1 cellular context compared by ENCODE assay signal in the genomic region with DNA sequence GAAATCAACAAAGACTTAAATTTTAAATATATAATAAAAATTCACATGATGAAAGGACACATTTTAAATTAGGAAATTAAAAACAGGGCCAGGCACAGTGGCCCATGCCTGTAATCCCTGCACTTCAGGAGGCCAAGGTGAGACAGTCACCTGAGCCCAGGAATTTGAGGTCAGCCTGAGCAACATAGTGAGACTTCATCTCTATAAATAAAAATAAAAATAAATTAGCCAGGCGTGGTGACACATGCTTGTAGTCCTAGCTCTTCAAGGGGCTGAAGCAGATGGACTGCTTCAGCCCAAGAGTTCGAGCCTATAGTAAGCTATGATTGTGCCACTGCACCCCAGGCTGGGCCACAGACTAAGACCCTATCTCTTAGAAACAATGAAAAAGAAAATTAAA.
TF ChIP-seq lines count a peak whose summit lies in the region.

No MANE protein-coding gene starts in this region.

TF ChIP-seq in GM23338, 12 proteins besides CTCF, POLR2A, EP300 and RAD21 (continued from another document):
- TF ChIP-seq NANOG (IDR thresholded peaks at IDR 0.05; ENCODE audit: borderline replicate concordance) (no peak), STAT1 (IDR thresholded peaks at IDR 0.05; ENCODE audit: unreplicated experiment) (no peak), EZH2phosphoT487 (IDR thresholded peaks at IDR 0.05; ENCODE audit: unreplicated experiment) (no peak), ZNF114 (CRISPR knock-in tag; IDR thresholded peaks at IDR 0.05) (no peak), POLR2AphosphoS5 (IDR thresholded peaks at IDR 0.05; ENCODE audit: low read depth) (no peak), ZNF331 (CRISPR knock-in tag; IDR thresholded peaks at IDR 0.05; ENCODE audit: low read depth) (no peak), JUNB (IDR thresholded peaks at IDR 0.05; ENCODE audit: unreplicated experiment) (no peak)
- TF ChIP-seq, protein P1, sequence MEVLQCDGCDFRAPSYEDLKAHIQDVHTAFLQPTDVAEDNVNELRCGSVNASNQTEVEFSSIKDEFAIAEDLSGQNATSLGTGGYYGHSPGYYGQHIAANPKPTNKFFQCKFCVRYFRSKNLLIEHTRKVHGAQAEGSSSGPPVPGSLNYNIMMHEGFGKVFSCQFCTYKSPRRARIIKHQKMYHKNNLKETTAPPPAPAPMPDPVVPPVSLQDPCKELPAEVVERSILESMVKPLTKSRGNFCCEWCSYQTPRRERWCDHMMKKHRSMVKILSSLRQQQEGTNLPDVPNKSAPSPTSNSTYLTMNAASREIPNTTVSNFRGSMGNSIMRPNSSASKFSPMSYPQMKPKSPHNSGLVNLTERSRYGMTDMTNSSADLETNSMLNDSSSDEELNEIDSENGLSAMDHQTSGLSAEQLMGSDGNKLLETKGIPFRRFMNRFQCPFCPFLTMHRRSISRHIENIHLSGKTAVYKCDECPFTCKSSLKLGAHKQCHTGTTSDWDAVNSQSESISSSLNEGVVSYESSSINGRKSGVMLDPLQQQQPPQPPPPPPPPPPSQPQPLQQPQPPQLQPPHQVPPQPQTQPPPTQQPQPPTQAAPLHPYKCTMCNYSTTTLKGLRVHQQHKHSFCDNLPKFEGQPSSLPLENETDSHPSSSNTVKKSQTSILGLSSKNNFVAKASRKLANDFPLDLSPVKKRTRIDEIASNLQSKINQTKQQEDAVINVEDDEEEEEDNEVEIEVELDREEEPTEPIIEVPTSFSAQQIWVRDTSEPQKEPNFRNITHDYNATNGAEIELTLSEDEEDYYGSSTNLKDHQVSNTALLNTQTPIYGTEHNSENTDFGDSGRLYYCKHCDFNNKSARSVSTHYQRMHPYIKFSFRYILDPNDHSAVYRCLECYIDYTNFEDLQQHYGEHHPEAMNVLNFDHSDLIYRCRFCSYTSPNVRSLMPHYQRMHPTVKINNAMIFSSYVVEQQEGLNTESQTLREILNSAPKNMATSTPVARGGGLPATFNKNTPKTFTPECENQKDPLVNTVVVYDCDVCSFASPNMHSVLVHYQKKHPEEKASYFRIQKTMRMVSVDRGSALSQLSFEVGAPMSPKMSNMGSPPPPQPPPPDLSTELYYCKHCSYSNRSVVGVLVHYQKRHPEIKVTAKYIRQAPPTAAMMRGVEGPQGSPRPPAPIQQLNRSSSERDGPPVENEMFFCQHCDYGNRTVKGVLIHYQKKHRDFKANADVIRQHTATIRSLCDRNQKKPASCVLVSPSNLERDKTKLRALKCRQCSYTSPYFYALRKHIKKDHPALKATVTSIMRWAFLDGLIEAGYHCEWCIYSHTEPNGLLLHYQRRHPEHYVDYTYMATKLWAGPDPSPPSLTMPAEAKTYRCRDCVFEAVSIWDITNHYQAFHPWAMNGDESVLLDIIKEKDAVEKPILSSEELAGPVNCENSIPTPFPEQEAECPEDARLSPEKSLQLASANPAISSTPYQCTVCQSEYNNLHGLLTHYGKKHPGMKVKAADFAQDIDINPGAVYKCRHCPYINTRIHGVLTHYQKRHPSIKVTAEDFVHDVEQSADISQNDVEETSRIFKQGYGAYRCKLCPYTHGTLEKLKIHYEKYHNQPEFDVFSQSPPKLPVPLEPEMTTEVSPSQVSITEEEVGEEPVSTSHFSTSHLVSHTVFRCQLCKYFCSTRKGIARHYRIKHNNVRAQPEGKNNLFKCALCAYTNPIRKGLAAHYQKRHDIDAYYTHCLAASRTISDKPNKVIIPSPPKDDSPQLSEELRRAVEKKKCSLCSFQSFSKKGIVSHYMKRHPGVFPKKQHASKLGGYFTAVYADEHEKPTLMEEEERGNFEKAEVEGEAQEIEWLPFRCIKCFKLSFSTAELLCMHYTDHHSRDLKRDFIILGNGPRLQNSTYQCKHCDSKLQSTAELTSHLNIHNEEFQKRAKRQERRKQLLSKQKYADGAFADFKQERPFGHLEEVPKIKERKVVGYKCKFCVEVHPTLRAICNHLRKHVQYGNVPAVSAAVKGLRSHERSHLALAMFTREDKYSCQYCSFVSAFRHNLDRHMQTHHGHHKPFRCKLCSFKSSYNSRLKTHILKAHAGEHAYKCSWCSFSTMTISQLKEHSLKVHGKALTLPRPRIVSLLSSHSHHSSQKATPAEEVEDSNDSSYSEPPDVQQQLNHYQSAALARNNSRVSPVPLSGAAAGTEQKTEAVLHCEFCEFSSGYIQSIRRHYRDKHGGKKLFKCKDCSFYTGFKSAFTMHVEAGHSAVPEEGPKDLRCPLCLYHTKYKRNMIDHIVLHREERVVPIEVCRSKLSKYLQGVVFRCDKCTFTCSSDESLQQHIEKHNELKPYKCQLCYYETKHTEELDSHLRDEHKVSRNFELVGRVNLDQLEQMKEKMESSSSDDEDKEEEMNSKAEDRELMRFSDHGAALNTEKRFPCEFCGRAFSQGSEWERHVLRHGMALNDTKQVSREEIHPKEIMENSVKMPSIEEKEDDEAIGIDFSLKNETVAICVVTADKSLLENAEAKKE (CRISPR knock-in tag; IDR thresholded peaks at IDR 0.05), result no peak
- TF ChIP-seq, protein P2, sequence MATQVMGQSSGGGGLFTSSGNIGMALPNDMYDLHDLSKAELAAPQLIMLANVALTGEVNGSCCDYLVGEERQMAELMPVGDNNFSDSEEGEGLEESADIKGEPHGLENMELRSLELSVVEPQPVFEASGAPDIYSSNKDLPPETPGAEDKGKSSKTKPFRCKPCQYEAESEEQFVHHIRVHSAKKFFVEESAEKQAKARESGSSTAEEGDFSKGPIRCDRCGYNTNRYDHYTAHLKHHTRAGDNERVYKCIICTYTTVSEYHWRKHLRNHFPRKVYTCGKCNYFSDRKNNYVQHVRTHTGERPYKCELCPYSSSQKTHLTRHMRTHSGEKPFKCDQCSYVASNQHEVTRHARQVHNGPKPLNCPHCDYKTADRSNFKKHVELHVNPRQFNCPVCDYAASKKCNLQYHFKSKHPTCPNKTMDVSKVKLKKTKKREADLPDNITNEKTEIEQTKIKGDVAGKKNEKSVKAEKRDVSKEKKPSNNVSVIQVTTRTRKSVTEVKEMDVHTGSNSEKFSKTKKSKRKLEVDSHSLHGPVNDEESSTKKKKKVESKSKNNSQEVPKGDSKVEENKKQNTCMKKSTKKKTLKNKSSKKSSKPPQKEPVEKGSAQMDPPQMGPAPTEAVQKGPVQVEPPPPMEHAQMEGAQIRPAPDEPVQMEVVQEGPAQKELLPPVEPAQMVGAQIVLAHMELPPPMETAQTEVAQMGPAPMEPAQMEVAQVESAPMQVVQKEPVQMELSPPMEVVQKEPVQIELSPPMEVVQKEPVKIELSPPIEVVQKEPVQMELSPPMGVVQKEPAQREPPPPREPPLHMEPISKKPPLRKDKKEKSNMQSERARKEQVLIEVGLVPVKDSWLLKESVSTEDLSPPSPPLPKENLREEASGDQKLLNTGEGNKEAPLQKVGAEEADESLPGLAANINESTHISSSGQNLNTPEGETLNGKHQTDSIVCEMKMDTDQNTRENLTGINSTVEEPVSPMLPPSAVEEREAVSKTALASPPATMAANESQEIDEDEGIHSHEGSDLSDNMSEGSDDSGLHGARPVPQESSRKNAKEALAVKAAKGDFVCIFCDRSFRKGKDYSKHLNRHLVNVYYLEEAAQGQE (IDR thresholded peaks at IDR 0.05; ENCODE audit: unreplicated experiment), result no peak
